In genomic region chr15:67137319-67137718, GRCh38 we compare ENCODE assay signal across 11 cellular contexts.
DNase-seq lines count a peak whose midpoint lies in the region; ATAC-seq, FAIRE-seq and TF ChIP-seq lines count a peak whose summit lies in the region.
"Had no signal": no experiment of that assay in that cellular context is flagged by ENCODE, and none has a peak within 500 bp of the region (broad histone marks: within the 10 kb centered on the region; RNA-seq: fewer than 3 reads in every experiment).

No MANE protein-coding gene starts in this region.

- intact Hi-C loops in heart right ventricle (cut with DNase I) = loop anchor here in 1 of 10 donors (5.0 kb wide), 1 partner anchor 1305 kb away; no protein-coding TSS in a partner anchor
- intact Hi-C loops in Right ventricle myocardium superior (cut with DNase I) = no loop called here
- intact Hi-C loops in vagina (cut with DNase I) = no loop called here

- TF ChIP-seq POLR2A in vagina (IDR thresholded peaks at IDR 0.05) (no peak), GM12892 (IDR thresholded peaks at IDR 0.05; ENCODE audit: low read depth, low read length) (no peak)

- H3K27ac ChIP-seq in heart right ventricle (peak overlapping the region in 8 of 10 donors; percentile 45 to 80 (median 70)), muscle layer of duodenum (ENCODE audit: low read length) (peak overlapping the region; percentile 69), vagina (peak overlapping the region; percentile 94)
- H3K27ac ChIP-seq: neutrophil had no signal

- H3K4me1 ChIP-seq in heart right ventricle (peaks cover 24 to 98% (median 89%) of the 10 kb centered on the region in 9 donors), muscle layer of duodenum (ENCODE audit: control insufficient read depth in 1 of 2, insufficient read depth in 2 of 2, low read length in 2 of 2) (peaks cover 55 to 61% of the 10 kb centered on the region in 2 donors), vagina (peaks cover 99% of the 10 kb centered on the region)

- H3K4me3 Mint-ChIP-seq in activated naive CD8-positive, alpha-beta T cell treated with anti-CD3 and anti-CD28 coated beads, Interleukin-2, amount 10 ng/mL, durations not matched to agents 7 days and 5 days = peak overlapping the region; percentile 63

- 93 to 94% methylated on average over 1 of the region's 1 CpG for WGBS in heart right ventricle, 2 donors

- POLR2A ChIA-PET in activated naive CD8-positive, alpha-beta T cell treated with anti-CD3 and anti-CD28 coated beads, Interleukin-2, amount 10 ng/mL, durations not matched to agents 7 days and 5 days (lab: Charles Lee) = interaction anchor here (0.8 to 2.5 kb wide), 4 partner anchors 9 to 41 kb away, joined by 3 to 8 read pairs (median 4); no protein-coding TSS in a partner anchor

- no peak for TF ChIP-seq CTCF in heart right ventricle (IDR thresholded peaks at IDR 0.05)
- no peak for TF ChIP-seq CTCF in vagina (IDR thresholded peaks at IDR 0.05)

- peaks cover 2% of the 10 kb centered on the region for H3K27me3 Mint-ChIP-seq in activated naive CD8-positive, alpha-beta T cell treated with anti-CD3 and anti-CD28 coated beads, Interleukin-2, amount 10 ng/mL, durations not matched to agents 7 days and 5 days

- H3K4me1 Mint-ChIP-seq in activated naive CD8-positive, alpha-beta T cell treated with anti-CD3 and anti-CD28 coated beads, Interleukin-2, amount 10 ng/mL, durations not matched to agents 7 days and 5 days = peaks cover 57% of the 10 kb centered on the region

- no peaks in the 10 kb centered on the region for H3K9me3 Mint-ChIP-seq in activated naive CD8-positive, alpha-beta T cell treated with anti-CD3 and anti-CD28 coated beads, Interleukin-2, amount 10 ng/mL, durations not matched to agents 7 days and 5 days

- DNase-seq in heart right ventricle (no peak), Right ventricle myocardium superior (no peak), vagina (ENCODE audit: extremely low spot score in 2 of 2) (no peak), GM12892 (ENCODE audit: insufficient read length) (no peak)
- DNase-seq in activated naive CD8-positive, alpha-beta T cell treated with anti-CD3 and anti-CD28 coated beads, Interleukin-2, amount 10 ng/mL, durations not matched to agents 7 days and 5 days = no peak
- DNase-seq: hippocampal formation, NCI-H2227 treated with DMSO at 0.1 percent for 48 hours had no signal

- peak overlapping the region in 2 of 10 donors; percentile 22 to 34 for H3K4me3 ChIP-seq in heart right ventricle
- no peak overlapping the region for H3K4me3 ChIP-seq in muscle layer of duodenum (ENCODE audit: low read depth in 1 of 2, low read length in 2 of 2)
- H3K4me3 ChIP-seq in vagina = peak overlapping the region in 1 of 2 donors; percentile 24

- H3K27me3 ChIP-seq in heart right ventricle (no peaks in the 10 kb centered on the region), muscle layer of duodenum (ENCODE audit: low read depth, low read length) (no peaks in the 10 kb centered on the region), vagina (no peaks in the 10 kb centered on the region)
- H3K27me3 ChIP-seq: neutrophil had no signal

- ATAC-seq in heart right ventricle = no peak
- no peak for ATAC-seq in Right ventricle myocardium superior (ENCODE audit: poor library complexity)
- ATAC-seq in activated naive CD8-positive, alpha-beta T cell treated with anti-CD3 and anti-CD28 coated beads, Interleukin-2, amount 10 ng/mL, durations not matched to agents 7 days and 5 days (ENCODE audit: low read depth) = no peak
- ATAC-seq in GM21619 (IDR thresholded peaks at IDR 0.05; ENCODE audit: unreplicated experiment) = no peak
- ATAC-seq in GM18498 (IDR thresholded peaks at IDR 0.05; ENCODE audit: unreplicated experiment) = no peak

- H3K36me3 ChIP-seq in heart right ventricle (no peaks in the 10 kb centered on the region), muscle layer of duodenum (ENCODE audit: control insufficient read depth in 1 of 2, insufficient read depth in 2 of 2, low read length in 2 of 2) (no peaks in the 10 kb centered on the region), vagina (no peaks in the 10 kb centered on the region)
- H3K36me3 ChIP-seq: neutrophil had no signal

- FAIRE-seq in GM12892 (lab: Jason Lieb, UNC) = no peak

- peaks cover 10% of the 10 kb centered on the region for H3K36me3 Mint-ChIP-seq in activated naive CD8-positive, alpha-beta T cell treated with anti-CD3 and anti-CD28 coated beads, Interleukin-2, amount 10 ng/mL, durations not matched to agents 7 days and 5 days

- peak overlapping the region; percentile 70 for H3K27ac Mint-ChIP-seq in activated naive CD8-positive, alpha-beta T cell treated with anti-CD3 and anti-CD28 coated beads, Interleukin-2, amount 10 ng/mL, durations not matched to agents 7 days and 5 days

- no peaks in the 10 kb centered on the region for H3K9me3 ChIP-seq in heart right ventricle
- H3K9me3 ChIP-seq in muscle layer of duodenum (ENCODE audit: control insufficient read depth in 1 of 2, low read length in 2 of 2) = no peaks in the 10 kb centered on the region
- no peaks in the 10 kb centered on the region for H3K9me3 ChIP-seq in vagina
- H3K9me3 ChIP-seq: neutrophil had no signal
